In the genomic region with DNA sequence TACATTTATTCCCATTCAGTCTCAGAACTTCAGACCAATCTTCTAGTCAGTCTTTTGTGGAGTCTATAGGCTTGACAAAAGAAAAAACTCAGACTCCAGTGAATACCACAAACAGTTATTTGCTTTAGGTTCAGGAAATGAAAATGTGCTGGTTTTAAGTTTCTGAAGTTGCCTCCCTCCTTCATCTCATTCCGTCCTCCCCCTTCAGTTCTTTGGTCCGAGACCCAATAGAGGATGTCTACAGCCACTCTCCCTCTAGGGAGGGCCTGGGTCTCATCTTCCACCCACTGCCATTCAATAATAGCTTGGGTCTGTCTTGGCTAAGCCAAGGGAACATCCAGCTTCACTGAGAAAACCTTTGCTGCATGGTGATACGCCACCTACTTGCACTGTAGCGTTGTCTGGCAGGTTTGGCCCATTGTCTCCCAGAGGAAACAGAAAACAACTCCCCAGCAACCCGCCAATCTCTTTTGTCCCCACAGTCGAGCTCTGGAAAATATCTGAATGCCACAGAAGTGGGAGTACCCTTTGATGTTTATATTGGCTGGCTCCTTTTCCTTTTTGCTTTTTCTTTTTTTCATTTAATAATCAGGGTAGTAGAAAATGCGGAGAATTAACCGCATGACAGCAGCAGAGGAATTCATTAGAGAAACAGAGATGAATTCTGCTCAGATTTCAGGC, we compare ENCODE assay signal across 13 cellular contexts.
A peak's percentile ranks its signal among the peaks of the same experiment; 100 is the strongest.
DNase-seq lines count a peak whose midpoint lies in the region; ATAC-seq and TF ChIP-seq lines count a peak whose summit lies in the region.
"Had no signal": no experiment of that assay in that cellular context is flagged by ENCODE, and none has a peak within 500 bp of the region (broad histone marks: within the 10 kb centered on the region; RNA-seq: fewer than 3 reads in every experiment).

No MANE protein-coding gene starts in this region.

- no peak for TF ChIP-seq CTCF in testis (IDR thresholded peaks at IDR 0.05)

- intact Hi-C loops in testis (cut with DNase I; ENCODE audit: low total_unique reads), result no loop called here

- H3K9me3 ChIP-seq in KOPT-K1 (ENCODE audit: insufficient read depth, low read length, poor library complexity, severe bottlenecking) (no peaks in the 10 kb centered on the region), testis (no peaks in the 10 kb centered on the region)

- peak overlapping the region; percentile 6 for H3K27ac ChIP-seq in KOPT-K1 (ENCODE audit: low read depth, low read length, poor library complexity, severe bottlenecking)
- H3K27ac ChIP-seq in testis, result peak overlapping the region; percentile 15 to 81

- DNase-seq in dermis blood vessel endothelial cell (peak; percentile 94), left kidney (ENCODE audit: low read depth, low spot score) (peak; percentile 96), testis (peak; percentile 61), pons (ENCODE audit: low spot score) (no peak), NCI-H1694 treated with DMSO at 0.1 percent for 48 hours (lab: John Stamatoyannopoulos, UW) (no peak), NCI-H1048 (lab: John Stamatoyannopoulos, UW) (no peak)
- DNase-seq: activated CD8-positive, alpha-beta T cell treated with anti-CD3 and anti-CD28 coated beads, Interleukin-2, amount 10 ng/mL, durations not matched to agents 7 days and 5 days; foreskin fibroblast; NCI-H526; stimulated activated CD4-positive, alpha-beta T cell treated with anti-CD3 and anti-CD28 coated beads, Interleukin-4, amount 100 ng/mL, for 24 hours had no signal

- 32 to 44% methylated on average over 8 of the region's 8 CpGs for WGBS in testis, 2 donors

- peaks cover 19% of the 10 kb centered on the region for H3K4me1 ChIP-seq in testis

- no peak overlapping the region for H3K4me3 ChIP-seq in testis
- H3K4me3 ChIP-seq: GM12878 had no signal

- no peaks in the 10 kb centered on the region for H3K27me3 ChIP-seq in testis

- TF ChIP-seq POLR2A in testis (IDR thresholded peaks at IDR 0.05), result no peak

- no peak for ATAC-seq in HG02938 (IDR thresholded peaks at IDR 0.05; ENCODE audit: unreplicated experiment)
- ATAC-seq: activated CD8-positive, alpha-beta T cell treated with anti-CD3 and anti-CD28 coated beads, Interleukin-2, amount 10 ng/mL, durations not matched to agents 7 days and 5 days; GM12878 had no signal

- H3K36me3 ChIP-seq in KOPT-K1 (ENCODE audit: insufficient read depth, low read length) (no peaks in the 10 kb centered on the region), testis (ENCODE audit: low read depth, missing control alignments) (no peaks in the 10 kb centered on the region)

Comparison
In these comparisons a context has a peak if more than half of its experiments do, and no peak if none do; other contexts are left out.
1. DNase-seq: peak in dermis blood vessel endothelial cell (single experiment), left kidney (single experiment) and testis (single experiment); none in pons (single experiment), NCI-H1694 treated with DMSO at 0.1 percent for 48 hours (single experiment) and NCI-H1048 (single experiment).